Comparison of ENCODE assay signal across 1 cellular context in genomic region chr7:436367-437128, GRCh38.
TF ChIP-seq lines count a peak whose summit lies in the region.

No MANE protein-coding gene starts in this region.

TF ChIP-seq in GM23338, 12 proteins besides CTCF, POLR2A, EP300 and RAD21 (continued from another document):
- no peak for TF ChIP-seq REST (IDR thresholded peaks at IDR 0.05; ENCODE audit: unreplicated experiment)
- TF ChIP-seq CREB1 (CRISPR knock-in tag; IDR thresholded peaks at IDR 0.05; ENCODE audit: low read depth) = no peak
- TF ChIP-seq ZNF114 (CRISPR knock-in tag; IDR thresholded peaks at IDR 0.05) = no peak
- TF ChIP-seq ETS1 (IDR thresholded peaks at IDR 0.05) = no peak
- no peak for TF ChIP-seq ZNF331 (CRISPR knock-in tag; IDR thresholded peaks at IDR 0.05; ENCODE audit: low read depth)
- TF ChIP-seq EZH2phosphoT487 (IDR thresholded peaks at IDR 0.05; ENCODE audit: unreplicated experiment) = no peak
- TF ChIP-seq NANOG (IDR thresholded peaks at IDR 0.05; ENCODE audit: borderline replicate concordance) = no peak
- no peak for TF ChIP-seq POLR2AphosphoS5 (IDR thresholded peaks at IDR 0.05; ENCODE audit: low read depth)
